ENCODE assay signal across 1 cellular context in the genomic region with DNA sequence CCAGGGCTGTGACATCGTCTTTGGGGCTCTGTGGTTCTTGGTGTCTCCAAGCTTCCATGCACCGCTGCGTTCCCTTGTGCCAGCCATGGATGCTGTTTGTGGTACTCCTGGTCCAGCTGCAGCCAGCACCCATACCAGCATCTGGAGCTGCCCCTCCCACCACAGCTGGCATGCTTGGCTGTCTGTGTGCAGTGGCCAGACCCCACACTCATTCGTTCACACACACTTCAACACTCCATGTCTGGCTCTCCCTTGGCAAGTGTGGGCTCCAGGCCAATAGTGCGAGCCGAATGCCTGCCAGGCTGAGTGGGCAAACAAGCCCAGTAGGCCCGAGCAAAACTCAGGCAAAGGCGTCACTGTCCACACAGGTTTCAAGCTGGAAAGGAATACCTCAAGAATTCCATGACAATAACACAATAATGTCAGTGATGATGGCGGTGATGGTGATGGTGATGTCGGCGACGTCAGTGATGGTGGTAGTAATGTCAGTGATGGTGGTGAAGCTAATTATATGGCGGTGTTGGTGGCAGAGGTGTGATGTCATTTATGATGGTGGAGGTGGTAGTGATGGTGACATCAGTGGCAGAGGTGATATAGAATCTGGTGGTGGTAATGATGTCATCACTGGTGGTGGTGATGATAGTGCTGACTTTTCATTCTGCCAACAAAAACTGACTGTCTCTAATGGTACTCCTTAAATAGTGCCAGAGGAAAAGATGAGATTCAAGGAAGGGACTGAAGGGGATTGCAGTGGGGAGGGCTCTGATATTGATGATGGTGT.
TF ChIP-seq lines count a peak whose summit lies in the region.

No MANE protein-coding gene starts in this region.

TF ChIP-seq in HEK293, 187 proteins besides CTCF, POLR2A, EP300 and RAD21 (continued from another document and continues in another):
- no peak for TF ChIP-seq ZNF701 (tag by site-specific recombination; IDR thresholded peaks at IDR 0.05)
- no peak for TF ChIP-seq ZNF624 (tag by site-specific recombination; IDR thresholded peaks at IDR 0.05)
- TF ChIP-seq, protein P1, sequence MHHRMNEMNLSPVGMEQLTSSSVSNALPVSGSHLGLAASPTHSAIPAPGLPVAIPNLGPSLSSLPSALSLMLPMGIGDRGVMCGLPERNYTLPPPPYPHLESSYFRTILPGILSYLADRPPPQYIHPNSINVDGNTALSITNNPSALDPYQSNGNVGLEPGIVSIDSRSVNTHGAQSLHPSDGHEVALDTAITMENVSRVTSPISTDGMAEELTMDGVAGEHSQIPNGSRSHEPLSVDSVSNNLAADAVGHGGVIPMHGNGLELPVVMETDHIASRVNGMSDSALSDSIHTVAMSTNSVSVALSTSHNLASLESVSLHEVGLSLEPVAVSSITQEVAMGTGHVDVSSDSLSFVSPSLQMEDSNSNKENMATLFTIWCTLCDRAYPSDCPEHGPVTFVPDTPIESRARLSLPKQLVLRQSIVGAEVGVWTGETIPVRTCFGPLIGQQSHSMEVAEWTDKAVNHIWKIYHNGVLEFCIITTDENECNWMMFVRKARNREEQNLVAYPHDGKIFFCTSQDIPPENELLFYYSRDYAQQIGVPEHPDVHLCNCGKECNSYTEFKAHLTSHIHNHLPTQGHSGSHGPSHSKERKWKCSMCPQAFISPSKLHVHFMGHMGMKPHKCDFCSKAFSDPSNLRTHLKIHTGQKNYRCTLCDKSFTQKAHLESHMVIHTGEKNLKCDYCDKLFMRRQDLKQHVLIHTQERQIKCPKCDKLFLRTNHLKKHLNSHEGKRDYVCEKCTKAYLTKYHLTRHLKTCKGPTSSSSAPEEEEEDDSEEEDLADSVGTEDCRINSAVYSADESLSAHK (tag by site-specific recombination; IDR thresholded peaks at IDR 0.05), result no peak
- 0 out of 2 replicates have a peak, but pooled peaks have one; percentile 29 for TF ChIP-seq ZNF621 (tag by site-specific recombination; IDR thresholded peaks at IDR 0.05)
- TF ChIP-seq ZSCAN30 (tag by site-specific recombination; IDR thresholded peaks at IDR 0.05), result no peak
- TF ChIP-seq SP7 (tag by site-specific recombination; IDR thresholded peaks at IDR 0.05), result peak; percentile 54; the same call in 1 of the 2 replicates
- TF ChIP-seq ZNF544 (tag by site-specific recombination; IDR thresholded peaks at IDR 0.05), result no peak
- no peak for TF ChIP-seq HOXA7 (CRISPR knock-in tag; IDR thresholded peaks at IDR 0.05; ENCODE audit: borderline replicate concordance)
- no peak for TF ChIP-seq ZNF626 (tag by site-specific recombination; IDR thresholded peaks at IDR 0.05)
- TF ChIP-seq ZNF280D (tag by site-specific recombination; IDR thresholded peaks at IDR 0.05), result peak; percentile 59; the same call in 1 of the 2 replicates
- no peak for TF ChIP-seq MEIS1 (CRISPR knock-in tag; IDR thresholded peaks at IDR 0.05; ENCODE audit: borderline replicate concordance)
- no peak for TF ChIP-seq ZNF138 (tag by site-specific recombination; IDR thresholded peaks at IDR 0.05; ENCODE audit: borderline replicate concordance)
- no peak for TF ChIP-seq ZBTB20 (tag by site-specific recombination; IDR thresholded peaks at IDR 0.05)
- no peak for TF ChIP-seq ZNF426 (tag by site-specific recombination; IDR thresholded peaks at IDR 0.05)
- TF ChIP-seq ZNF175 (tag by site-specific recombination; IDR thresholded peaks at IDR 0.05), result no peak
- TF ChIP-seq ZNF654 (tag by site-specific recombination; IDR thresholded peaks at IDR 0.05; ENCODE audit: low read depth), result no peak
- no peak for TF ChIP-seq ZNF510 (tag by site-specific recombination; IDR thresholded peaks at IDR 0.05; ENCODE audit: insufficient replicate concordance)
- TF ChIP-seq ZIC2 (tag by site-specific recombination; IDR thresholded peaks at IDR 0.05), result no peak
- TF ChIP-seq SETDB1 (IDR thresholded peaks at IDR 0.05; ENCODE audit: insufficient read length, low read length), result no peak
- TF ChIP-seq ZSCAN18 (tag by site-specific recombination; IDR thresholded peaks at IDR 0.05), result no peak
- TF ChIP-seq OSR2 (tag by site-specific recombination; IDR thresholded peaks at IDR 0.05), result no peak
- TF ChIP-seq ZNF660 (tag by site-specific recombination; IDR thresholded peaks at IDR 0.05), result no peak
- TF ChIP-seq ZNF248 (tag by site-specific recombination; IDR thresholded peaks at IDR 0.05), result no peak
- no peak for TF ChIP-seq ZNF211 (tag by site-specific recombination; IDR thresholded peaks at IDR 0.05; ENCODE audit: low read depth)
- TF ChIP-seq ZNF529 (tag by site-specific recombination; IDR thresholded peaks at IDR 0.05; ENCODE audit: insufficient replicate concordance), result no peak
- 0 out of 2 replicates have a peak, but pooled peaks have one; percentile 16 for TF ChIP-seq PATZ1 (tag by site-specific recombination; IDR thresholded peaks at IDR 0.05)
- TF ChIP-seq ZNF561 (tag by site-specific recombination; IDR thresholded peaks at IDR 0.05; ENCODE audit: borderline replicate concordance), result no peak
- no peak for TF ChIP-seq AEBP2 (tag by site-specific recombination; IDR thresholded peaks at IDR 0.05; ENCODE audit: borderline replicate concordance)
- no peak for TF ChIP-seq ZNF670 (tag by site-specific recombination; IDR thresholded peaks at IDR 0.05; ENCODE audit: low read depth)
- peak; percentile 58; the same call in 1 of the 2 replicates for TF ChIP-seq ZNF747 (tag by site-specific recombination; IDR thresholded peaks at IDR 0.05)
- TF ChIP-seq WT1 (tag by site-specific recombination; IDR thresholded peaks at IDR 0.05), result no peak
- TF ChIP-seq ZNF354C (tag by site-specific recombination; IDR thresholded peaks at IDR 0.05; ENCODE audit: borderline replicate concordance, low read depth), result no peak
- TF ChIP-seq ZNF629 (tag by site-specific recombination; IDR thresholded peaks at IDR 0.05), result peak; percentile 89
- TF ChIP-seq ZNF311 (tag by site-specific recombination; IDR thresholded peaks at IDR 0.05; ENCODE audit: borderline replicate concordance), result no peak
- TF ChIP-seq ZNF23 (tag by site-specific recombination; IDR thresholded peaks at IDR 0.05; ENCODE audit: borderline replicate concordance), result no peak
- TF ChIP-seq MYNN (tag by site-specific recombination; IDR thresholded peaks at IDR 0.05; ENCODE audit: borderline replicate concordance), result no peak
- no peak for TF ChIP-seq KLF16 (tag by site-specific recombination; IDR thresholded peaks at IDR 0.05)
- TF ChIP-seq ZNF202 (tag by site-specific recombination; IDR thresholded peaks at IDR 0.05; ENCODE audit: borderline replicate concordance), result no peak
- TF ChIP-seq ZNF555 (tag by site-specific recombination; conservative IDR thresholded peaks at IDR 0.05), result no peak
- TF ChIP-seq, protein P2, sequence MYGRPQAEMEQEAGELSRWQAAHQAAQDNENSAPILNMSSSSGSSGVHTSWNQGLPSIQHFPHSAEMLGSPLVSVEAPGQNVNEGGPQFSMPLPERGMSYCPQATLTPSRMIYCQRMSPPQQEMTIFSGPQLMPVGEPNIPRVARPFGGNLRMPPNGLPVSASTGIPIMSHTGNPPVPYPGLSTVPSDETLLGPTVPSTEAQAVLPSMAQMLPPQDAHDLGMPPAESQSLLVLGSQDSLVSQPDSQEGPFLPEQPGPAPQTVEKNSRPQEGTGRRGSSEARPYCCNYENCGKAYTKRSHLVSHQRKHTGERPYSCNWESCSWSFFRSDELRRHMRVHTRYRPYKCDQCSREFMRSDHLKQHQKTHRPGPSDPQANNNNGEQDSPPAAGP (tag by site-specific recombination; IDR thresholded peaks at IDR 0.05), result no peak
- no peak for TF ChIP-seq ZNF501 (tag by site-specific recombination; IDR thresholded peaks at IDR 0.05)
- TF ChIP-seq, protein P3, sequence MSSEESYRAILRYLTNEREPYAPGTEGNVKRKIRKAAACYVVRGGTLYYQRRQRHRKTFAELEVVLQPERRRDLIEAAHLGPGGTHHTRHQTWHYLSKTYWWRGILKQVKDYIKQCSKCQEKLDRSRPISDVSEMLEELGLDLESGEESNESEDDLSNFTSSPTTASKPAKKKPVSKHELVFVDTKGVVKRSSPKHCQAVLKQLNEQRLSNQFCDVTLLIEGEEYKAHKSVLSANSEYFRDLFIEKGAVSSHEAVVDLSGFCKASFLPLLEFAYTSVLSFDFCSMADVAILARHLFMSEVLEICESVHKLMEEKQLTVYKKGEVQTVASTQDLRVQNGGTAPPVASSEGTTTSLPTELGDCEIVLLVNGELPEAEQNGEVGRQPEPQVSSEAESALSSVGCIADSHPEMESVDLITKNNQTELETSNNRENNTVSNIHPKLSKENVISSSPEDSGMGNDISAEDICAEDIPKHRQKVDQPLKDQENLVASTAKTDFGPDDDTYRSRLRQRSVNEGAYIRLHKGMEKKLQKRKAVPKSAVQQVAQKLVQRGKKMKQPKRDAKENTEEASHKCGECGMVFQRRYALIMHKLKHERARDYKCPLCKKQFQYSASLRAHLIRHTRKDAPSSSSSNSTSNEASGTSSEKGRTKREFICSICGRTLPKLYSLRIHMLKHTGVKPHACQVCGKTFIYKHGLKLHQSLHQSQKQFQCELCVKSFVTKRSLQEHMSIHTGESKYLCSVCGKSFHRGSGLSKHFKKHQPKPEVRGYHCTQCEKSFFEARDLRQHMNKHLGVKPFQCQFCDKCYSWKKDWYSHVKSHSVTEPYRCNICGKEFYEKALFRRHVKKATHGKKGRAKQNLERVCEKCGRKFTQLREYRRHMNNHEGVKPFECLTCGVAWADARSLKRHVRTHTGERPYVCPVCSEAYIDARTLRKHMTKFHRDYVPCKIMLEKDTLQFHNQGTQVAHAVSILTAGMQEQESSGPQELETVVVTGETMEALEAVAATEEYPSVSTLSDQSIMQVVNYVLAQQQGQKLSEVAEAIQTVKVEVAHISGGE (tag by site-specific recombination; conservative IDR thresholded peaks at IDR 0.05; ENCODE audit: low read depth), result no peak
